ENCODE assay signal across 14 cellular contexts in genomic region chr5:88555658-88556057, GRCh38.
DNase-seq lines count a peak whose midpoint lies in the region; ATAC-seq and TF ChIP-seq lines count a peak whose summit lies in the region.
"Had no signal": no experiment of that assay in that cellular context is flagged by ENCODE, and none has a peak within 500 bp of the region (broad histone marks: within the 10 kb centered on the region; RNA-seq: fewer than 3 reads in every experiment).

No MANE protein-coding gene starts in this region.

- POLR2A ChIA-PET in A673 (lab: Charles Lee; ENCODE audit: low non-redundant PET) (no interaction called here), HEK293 (lab: Yijun Ruan, JAX) (interaction anchor here (0.6 kb wide), 1 partner anchor 116 kb away, joined by 3 read pairs; no protein-coding TSS in a partner anchor)

- no peaks in the 10 kb centered on the region for H3K27me3 ChIP-seq in A673 (replicated peaks; ENCODE audit: insufficient read depth, low read depth, low read length, poor library complexity)
- peaks cover 0 to 8% (median 0%) of the 10 kb centered on the region in 7 donors for H3K27me3 ChIP-seq in heart right ventricle
- H3K27me3 ChIP-seq: adrenal gland, tibial artery had no signal

- no peak for ATAC-seq in heart right ventricle
- no peak for ATAC-seq in GM18858 (IDR thresholded peaks at IDR 0.05; ENCODE audit: unreplicated experiment)
- ATAC-seq: activated CD8-positive, alpha-beta memory T cell treated with anti-CD3 and anti-CD28 coated beads, Interleukin-2, amount 10 ng/mL, durations not matched to agents 7 days and 5 days; HepG2 had no signal

- no peak for TF ChIP-seq CTCF in A673 (conservative IDR thresholded peaks at IDR 0.05; ENCODE audit: low read depth, low read length)
- TF ChIP-seq CTCF in HEK293 (tag by site-specific recombination; IDR thresholded peaks at IDR 0.05), result no peak
- TF ChIP-seq CTCF in heart right ventricle (IDR thresholded peaks at IDR 0.05), result no peak

- H3K36me3 ChIP-seq in A673 (ENCODE audit: insufficient read depth, low read length, poor library complexity, severe bottlenecking) (no peaks in the 10 kb centered on the region), HEK293 (ENCODE audit: control insufficient read depth in 2 of 2, insufficient read depth in 1 of 2, low read length in 2 of 2) (no peaks in the 10 kb centered on the region), heart right ventricle (no peaks in the 10 kb centered on the region)
- H3K36me3 ChIP-seq: adrenal gland, tibial artery had no signal

- CTCF ChIA-PET in A673 (lab: Charles Lee), result no interaction called here
- CTCF ChIA-PET in HEK293 (lab: Yijun Ruan, JAX), result no interaction called here

- 31 to 36% methylated on average over 5 of the region's 5 CpGs for WGBS in heart right ventricle, 2 donors

- H3K27ac ChIP-seq in A673 (ENCODE audit: low read depth, low read length, poor library complexity, severe bottlenecking) (no peak overlapping the region), HEK293 (ENCODE audit: extremely low read depth, low read depth, low read length) (no peak overlapping the region), heart right ventricle (no peak overlapping the region)
- H3K27ac ChIP-seq: adrenal gland, tibial artery had no signal

- H3K4me3 ChIP-seq in A673 (ENCODE audit: low read depth, low read length, poor library complexity, severe bottlenecking), result no peak overlapping the region
- no peak overlapping the region for H3K4me3 ChIP-seq in HEK293 (ENCODE audit: low read depth, low read length)
- no peak overlapping the region for H3K4me3 ChIP-seq in heart right ventricle
- H3K4me3 ChIP-seq: adrenal gland, tibial artery had no signal

- intact Hi-C loops in A673 (cut with micrococcal nuclease; ENCODE audit: unreplicated experiment) (no loop called here), heart right ventricle (cut with DNase I) (no loop called here)

- DNase-seq in A673 (ENCODE audit: low spot score), result peak; percentile 7
- peak; percentile 63 for DNase-seq in NCI-H82 (lab: John Stamatoyannopoulos, UW)
- peak; percentile 47 for DNase-seq in globus pallidus (ENCODE audit: low spot score)
- no peak for DNase-seq in heart right ventricle
- DNase-seq in EL, result no peak
- no peak for DNase-seq in NCI-H1105 (lab: John Stamatoyannopoulos, UW)
- DNase-seq: activated CD8-positive, alpha-beta memory T cell treated with anti-CD3 and anti-CD28 coated beads, Interleukin-2, amount 10 ng/mL, durations not matched to agents 7 days and 5 days; adrenal gland; effector CD4-positive, alpha-beta T cell; mammary epithelial cell; tibial artery had no signal

- H3K4me1 ChIP-seq in A673 (ENCODE audit: insufficient read depth, low read length, poor library complexity, severe bottlenecking) (no peaks in the 10 kb centered on the region), HEK293 (ENCODE audit: control insufficient read depth, insufficient read depth, low read length) (peaks cover 17% of the 10 kb centered on the region), heart right ventricle (no peaks in the 10 kb centered on the region)
- H3K4me1 ChIP-seq: adrenal gland, tibial artery had no signal

- BruUV-seq in A673 (replicated peaks; lab: Mats Ljungman, UMichigan), result no TSS peak

- H3K9me3 ChIP-seq in A673 (ENCODE audit: low read depth, low read length, poor library complexity, severe bottlenecking) (no peaks in the 10 kb centered on the region), HEK293 (ENCODE audit: control insufficient read depth, insufficient read depth, low read depth, low read length) (no peaks in the 10 kb centered on the region), heart right ventricle (no peaks in the 10 kb centered on the region)
- H3K9me3 ChIP-seq: adrenal gland, tibial artery had no signal

TF ChIP-seq in HEK293, 187 proteins besides CTCF, POLR2A, EP300 and RAD21:
- TF ChIP-seq, protein P1, sequence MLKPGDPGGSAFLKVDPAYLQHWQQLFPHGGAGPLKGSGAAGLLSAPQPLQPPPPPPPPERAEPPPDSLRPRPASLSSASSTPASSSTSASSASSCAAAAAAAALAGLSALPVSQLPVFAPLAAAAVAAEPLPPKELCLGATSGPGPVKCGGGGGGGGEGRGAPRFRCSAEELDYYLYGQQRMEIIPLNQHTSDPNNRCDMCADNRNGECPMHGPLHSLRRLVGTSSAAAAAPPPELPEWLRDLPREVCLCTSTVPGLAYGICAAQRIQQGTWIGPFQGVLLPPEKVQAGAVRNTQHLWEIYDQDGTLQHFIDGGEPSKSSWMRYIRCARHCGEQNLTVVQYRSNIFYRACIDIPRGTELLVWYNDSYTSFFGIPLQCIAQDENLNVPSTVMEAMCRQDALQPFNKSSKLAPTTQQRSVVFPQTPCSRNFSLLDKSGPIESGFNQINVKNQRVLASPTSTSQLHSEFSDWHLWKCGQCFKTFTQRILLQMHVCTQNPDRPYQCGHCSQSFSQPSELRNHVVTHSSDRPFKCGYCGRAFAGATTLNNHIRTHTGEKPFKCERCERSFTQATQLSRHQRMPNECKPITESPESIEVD (tag by site-specific recombination; IDR thresholded peaks at IDR 0.05), result peak; percentile 75
- no peak for TF ChIP-seq ZNF529 (tag by site-specific recombination; IDR thresholded peaks at IDR 0.05; ENCODE audit: insufficient replicate concordance)
- peak; percentile 73 for TF ChIP-seq ZNF335 (tag by site-specific recombination; conservative IDR thresholded peaks at IDR 0.05)
- peak; percentile 54 for TF ChIP-seq PRDM10 (tag by site-specific recombination; IDR thresholded peaks at IDR 0.05)
- TF ChIP-seq MEIS1 (CRISPR knock-in tag; IDR thresholded peaks at IDR 0.05; ENCODE audit: borderline replicate concordance), result 0 out of 2 replicates have a peak, but pooled peaks have one; percentile 33
- 0 out of 2 replicates have a peak, but pooled peaks have one; percentile 27 for TF ChIP-seq ZSCAN30 (tag by site-specific recombination; IDR thresholded peaks at IDR 0.05)
- TF ChIP-seq ZNF362 (tag by site-specific recombination; IDR thresholded peaks at IDR 0.05), result no peak
- no peak for TF ChIP-seq ZNF341 (tag by site-specific recombination; IDR thresholded peaks at IDR 0.05; ENCODE audit: low read depth)
- no peak for TF ChIP-seq ZBTB21 (tag by site-specific recombination; IDR thresholded peaks at IDR 0.05)
- TF ChIP-seq ZNF830 (tag by site-specific recombination; IDR thresholded peaks at IDR 0.05; ENCODE audit: low read depth), result no peak

Comparison
In these comparisons a context has a peak if more than half of its experiments do, and no peak if none do; other contexts are left out.
1. DNase-seq: peak in A673 (single experiment), NCI-H82 (single experiment) and globus pallidus (single experiment); none in heart right ventricle (0 of 2), EL (single experiment) and NCI-H1105 (single experiment).